Comparison of ENCODE assay signal across 8 cellular contexts in genomic region chr16:71896688-71897368, GRCh38. TPM values are rescaled to one million over a fixed set of nuclear protein-coding genes. Genes with fewer than 3 reads are reported as not detected.
DNase-seq lines count a peak whose midpoint lies in the region; ATAC-seq and TF ChIP-seq lines count a peak whose summit lies in the region.

No MANE protein-coding gene starts in this region.

- peak overlapping the region; percentile 93; the same call in 1 of the 2 replicates for H3K9ac ChIP-seq in ES-I3 (ENCODE audit: low read depth, low read length)

- H3K79me2 ChIP-seq in PC-9 (ENCODE audit: low read depth), result peaks cover 66% of the 10 kb centered on the region

- H3K27me3 ChIP-seq in PC-9 (ENCODE audit: insufficient read depth, low read depth) (no peaks in the 10 kb centered on the region), esophagus squamous epithelium (no peaks in the 10 kb centered on the region), prostate gland (replicated peaks; ENCODE audit: insufficient read depth) (no peaks in the 10 kb centered on the region)

- peaks cover 37% of the 10 kb centered on the region for H3F3A ChIP-seq in PC-9 (ENCODE audit: insufficient read depth, low read depth)

- intact Hi-C loops in PC-9 (cut with micrococcal nuclease; ENCODE audit: unreplicated experiment) (no loop called here), esophagus squamous epithelium (cut with DNase I) (no loop called here), prostate gland (cut with DNase I) (loop anchor here (5.0 kb wide), 1 partner anchor 90 kb away; the partner anchor contains the start of gene AP1G1)

- CTCF ChIA-PET in PC-9 (lab: Charles Lee), result no interaction called here

- H3K9me2 ChIP-seq in PC-9 (ENCODE audit: insufficient read depth), result no peaks in the 10 kb centered on the region

- POLR2A ChIA-PET in PC-9 (lab: Charles Lee; ENCODE audit: unreplicated experiment), result interaction anchor here (0.9 kb wide), 1 partner anchor 88 kb away, joined by 4 read pairs; the partner anchor contains the start of gene AP1G1

- no peak overlapping the region for H2AFZ ChIP-seq in PC-9

- H3K27ac ChIP-seq in PC-9 (no peak overlapping the region), esophagus squamous epithelium (peak overlapping the region in 3 of 4 donors; percentile 98 to 99 (median 98)), prostate gland (peak overlapping the region; percentile 97)

- H3K4me2 ChIP-seq in PC-9, result peak overlapping the region; percentile 85

- TF ChIP-seq POLR2A in esophagus squamous epithelium (IDR thresholded peaks at IDR 0.05) (no peak), prostate gland (IDR thresholded peaks at IDR 0.05) (no peak)

- TF ChIP-seq CTCF in PC-9 (conservative IDR thresholded peaks at IDR 0.05) (no peak), esophagus squamous epithelium (IDR thresholded peaks at IDR 0.05) (no peak), prostate gland (IDR thresholded peaks at IDR 0.05) (no peak)

- H4K20me1 ChIP-seq in PC-9 (ENCODE audit: insufficient read depth), result peaks cover 51% of the 10 kb centered on the region

- no peak for ATAC-seq in GM19328 (IDR thresholded peaks at IDR 0.05; ENCODE audit: unreplicated experiment)
- no peak for ATAC-seq in HG03469 (IDR thresholded peaks at IDR 0.05; ENCODE audit: unreplicated experiment)

- H3K9me3 ChIP-seq in ES-I3 (ENCODE audit: control insufficient read depth, insufficient read depth, low read length), result no peaks in the 10 kb centered on the region
- no peaks in the 10 kb centered on the region for H3K9me3 ChIP-seq in PC-9 (ENCODE audit: insufficient read depth, low read depth)
- no peaks in the 10 kb centered on the region for H3K9me3 ChIP-seq in esophagus squamous epithelium
- no peaks in the 10 kb centered on the region for H3K9me3 ChIP-seq in prostate gland

- no TSS peak for BruUV-seq in PC-9 (replicated peaks; lab: Mats Ljungman, UMichigan)

- H3K36me3 ChIP-seq in ES-I3 (ENCODE audit: insufficient read depth, low read length) (no peaks in the 10 kb centered on the region; the same call in 1 of the 2 replicates), PC-9 (ENCODE audit: low read depth) (peaks cover 9% of the 10 kb centered on the region; the same call in 1 of the 2 replicates), esophagus squamous epithelium (no peaks in the 10 kb centered on the region), prostate gland (no peaks in the 10 kb centered on the region)

- H3K4me3 ChIP-seq in PC-9 (peak overlapping the region; percentile 100), esophagus squamous epithelium (peak overlapping the region; percentile 76 to 91 (median 84)), prostate gland (peak overlapping the region; percentile 70 to 98)

- DNase-seq in PC-9, result no peak
- DNase-seq in esophagus squamous epithelium (lab: John Stamatoyannopoulos, UW), result no peak
- DNase-seq in prostate gland (ENCODE audit: low spot score), result no peak
- no peak for DNase-seq in NCI-H345 treated with DMSO at 0.1 percent for 48 hours (lab: John Stamatoyannopoulos, UW; ENCODE audit: unreplicated experiment)
- DNase-seq in RPMI8226, result no peak

- no peaks in the 10 kb centered on the region; the same call in 1 of the 2 replicates for H3K4me1 ChIP-seq in ES-I3 (ENCODE audit: insufficient read depth, low read length)
- H3K4me1 ChIP-seq in PC-9 (replicated peaks; ENCODE audit: insufficient read depth), result peaks cover 18% of the 10 kb centered on the region
- peaks cover 10 to 64% (median 36%) of the 10 kb centered on the region in 3 donors for H3K4me1 ChIP-seq in esophagus squamous epithelium
- H3K4me1 ChIP-seq in prostate gland (replicated peaks), result peaks cover 2% of the 10 kb centered on the region

- WGBS in esophagus squamous epithelium, 2 donors, result 33 to 35% methylated on average over 15 of the region's 15 CpGs
- WGBS in prostate gland, result 58% methylated on average over 15 of the region's 15 CpGs

RNA-seq across cellular contexts. Expression of gene IST1, which starts 1.5 kb away (rescaled TPM):
- total RNA-seq in PC-9 (2021) (177 and 204 TPM in 2 replicates), esophagus squamous epithelium (100 to 1,000 TPM; 115 to 172 (median 153) TPM), prostate gland (100 to 1,000 TPM; 193 to 249 TPM)

RNA-seq across cellular contexts. Expression of gene ZNF821, which starts 12.8 kb away (rescaled TPM):
- 5.9 TPM in 2 replicates for total RNA-seq in PC-9 (2021)
- total RNA-seq in esophagus squamous epithelium, result 1 to 10 TPM; 2.5 to 8.2 (median 4.0) TPM
- 10 to 100 TPM; 20.0 to 26.6 TPM for total RNA-seq in prostate gland

RNA-seq across cellular contexts. Expression of gene ATXN1L, which starts 51.1 kb away (rescaled TPM):
- total RNA-seq in PC-9 (2021) (18.2 and 25.3 TPM in 2 replicates), esophagus squamous epithelium (10 to 100 TPM in 3 of 4 donors, 1 to 10 TPM in 1; 8.9 to 23.8 (median 15.6) TPM), prostate gland (10 to 100 TPM; 17.7 to 35.8 TPM)
